7 cellular contexts compared by ENCODE assay signal in genomic region chr22:20690586-20691317, GRCh38.
A peak's percentile ranks its signal among the peaks of the same experiment; 100 is the strongest.
DNase-seq lines count a peak whose midpoint lies in the region; TF ChIP-seq lines count a peak whose summit lies in the region.
"Not testable (repeated sequence)": the region's sequence is repeated elsewhere in the genome, so short reads cannot be mapped to it uniquely, and the experiment has no call there.

No MANE protein-coding gene starts in this region.

- H3K9me3 Mint-ChIP-seq in osteocyte (ENCODE audit: unreplicated experiment); type B pancreatic cell: not testable (repeated sequence)

- TF ChIP-seq EP300 in esophagus muscularis mucosa (IDR thresholded peaks at IDR 0.05), result not testable (repeated sequence)

- intact Hi-C loops in esophagus muscularis mucosa (cut with DNase I), result loop anchor here (10.0 kb wide), 1 partner anchor 116 kb away; no protein-coding TSS in a partner anchor
- intact Hi-C loops in posterior vena cava (cut with DNase I), result not testable (repeated sequence)

- 92% methylated on average over 9 of the region's 15 CpGs for WGBS in esophagus muscularis mucosa

- peak; percentile 41 for DNase-seq in activated CD8-positive, alpha-beta memory T cell treated with anti-CD3 and anti-CD28 coated beads for 24 hours
- DNase-seq in coronary artery (ENCODE audit: low spot score) (peak; percentile 24), esophagus muscularis mucosa (ENCODE audit: extremely low spot score) (peak; percentile 26), mesenteric fat pad (ENCODE audit: low spot score) (peak; percentile 55), osteocyte (ENCODE audit: extremely low spot score, unreplicated experiment) (peak; percentile 70), posterior vena cava (ENCODE audit: low spot score) (peak; percentile 62), type B pancreatic cell (ENCODE audit: extremely low spot score, unreplicated experiment) (peak; percentile 51)

- H3K27me3 ChIP-seq in esophagus muscularis mucosa, result not testable (repeated sequence)

- H3K36me3 Mint-ChIP-seq in osteocyte (ENCODE audit: unreplicated experiment); type B pancreatic cell: not testable (repeated sequence)

- not testable (repeated sequence) for H3K27ac Mint-ChIP-seq in osteocyte (ENCODE audit: unreplicated experiment); type B pancreatic cell

- TF ChIP-seq POLR2A in esophagus muscularis mucosa (IDR thresholded peaks at IDR 0.05; ENCODE audit: low read depth), result not testable (repeated sequence)

- not testable (repeated sequence) for H3K4me1 Mint-ChIP-seq in osteocyte (ENCODE audit: unreplicated experiment); type B pancreatic cell (ENCODE audit: unreplicated experiment)

- H3K4me3 Mint-ChIP-seq in osteocyte (ENCODE audit: unreplicated experiment); type B pancreatic cell: not testable (repeated sequence)

- H3K4me1 ChIP-seq in esophagus muscularis mucosa, result not testable (repeated sequence)

- H3K27me3 Mint-ChIP-seq in osteocyte (ENCODE audit: unreplicated experiment); type B pancreatic cell: not testable (repeated sequence)

- H3K36me3 ChIP-seq in esophagus muscularis mucosa, result not testable (repeated sequence)

- not testable (repeated sequence) for H3K4me3 ChIP-seq in coronary artery, esophagus muscularis mucosa

- not testable (repeated sequence) for H3K9me3 ChIP-seq in esophagus muscularis mucosa

- TF ChIP-seq CTCF in coronary artery (IDR thresholded peaks at IDR 0.05); esophagus muscularis mucosa (IDR thresholded peaks at IDR 0.05); osteocyte (IDR thresholded peaks at IDR 0.05); type B pancreatic cell (conservative IDR thresholded peaks at IDR 0.05): not testable (repeated sequence)

- not testable (repeated sequence) for H3K27ac ChIP-seq in coronary artery; esophagus muscularis mucosa (replicated peaks in 1 of 4)
